Comparison of ENCODE assay signal across 1 cellular context in the genomic region with DNA sequence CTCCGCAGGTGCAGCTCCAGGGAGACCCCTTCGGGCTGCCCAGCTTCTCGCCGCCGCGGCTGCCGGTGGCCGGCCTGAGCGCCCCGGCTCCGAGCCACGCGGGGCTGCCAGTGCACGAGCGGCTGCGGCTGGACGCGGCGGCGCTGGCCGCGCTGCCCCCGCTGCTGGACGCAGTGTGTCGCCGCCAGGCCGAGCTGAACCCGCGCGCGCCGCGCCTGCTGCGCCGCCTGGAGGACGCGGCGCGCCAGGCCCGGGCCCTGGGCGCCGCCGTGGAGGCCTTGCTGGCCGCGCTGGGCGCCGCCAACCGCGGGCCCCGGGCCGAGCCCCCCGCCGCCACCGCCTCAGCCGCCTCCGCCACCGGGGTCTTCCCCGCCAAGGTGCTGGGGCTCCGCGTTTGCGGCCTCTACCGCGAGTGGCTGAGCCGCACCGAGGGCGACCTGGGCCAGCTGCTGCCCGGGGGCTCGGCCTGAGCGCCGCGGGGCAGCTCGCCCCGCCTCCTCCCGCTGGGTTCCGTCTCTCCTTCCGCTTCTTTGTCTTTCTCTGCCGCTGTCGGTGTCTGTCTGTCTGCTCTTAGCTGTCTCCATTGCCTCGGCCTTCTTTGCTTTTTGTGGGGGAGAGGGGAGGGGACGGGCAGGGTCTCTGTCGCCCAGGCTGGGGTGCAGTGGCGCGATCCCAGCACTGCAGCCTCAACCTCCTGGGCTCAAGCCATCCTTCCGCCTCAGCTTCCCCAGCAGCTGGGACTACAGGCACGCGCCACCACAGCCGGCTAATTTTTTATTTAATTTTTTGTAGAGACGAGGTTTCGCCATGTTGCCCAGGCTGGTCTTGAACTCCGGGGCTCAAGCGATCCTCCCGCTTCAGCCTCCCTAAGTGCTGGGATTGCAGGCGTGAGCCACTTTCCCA.
TF ChIP-seq lines count a peak whose summit lies in the region.

No MANE protein-coding gene starts in this region.

TF ChIP-seq in GM12878, 131 proteins besides CTCF, POLR2A, EP300 and RAD21 (continued from another document):
- TF ChIP-seq ZBTB4 (CRISPR knock-in tag; IDR thresholded peaks at IDR 0.05): no peak
- no peak for TF ChIP-seq SMAD1 (IDR thresholded peaks at IDR 0.05; ENCODE audit: low read depth, partially characterized antibody)
- no peak for TF ChIP-seq CHD2 (IDR thresholded peaks at IDR 0.05; ENCODE audit: borderline replicate concordance, low read depth, low read length)
- TF ChIP-seq GATAD2B (conservative IDR thresholded peaks at IDR 0.05; ENCODE audit: low read depth): peak; percentile 75
- TF ChIP-seq SPI1 (IDR thresholded peaks at IDR 0.05; ENCODE audit: borderline replicate concordance, insufficient read depth, low read depth, low read length): no peak
- peak; percentile 59; the same call in 1 of the 2 replicates for TF ChIP-seq HDGF (IDR thresholded peaks at IDR 0.05)
- TF ChIP-seq BMI1 (IDR thresholded peaks at IDR 0.05; ENCODE audit: borderline replicate concordance): no peak
- TF ChIP-seq ELK1 (IDR thresholded peaks at IDR 0.05; ENCODE audit: low read depth, low read length): no peak
- TF ChIP-seq SIN3A (IDR thresholded peaks at IDR 0.05; ENCODE audit: low read depth, low read length): peak; percentile 42; the same call in 1 of the 2 replicates
- TF ChIP-seq ZNF24 (IDR thresholded peaks at IDR 0.05): no peak
- peak; percentile 90 for TF ChIP-seq SMARCA5 (IDR thresholded peaks at IDR 0.05)
- TF ChIP-seq BHLHE40 (IDR thresholded peaks at IDR 0.05; ENCODE audit: borderline replicate concordance in 1 of 2, low read depth in 2 of 2, low read length in 1 of 2): peak; percentile 10 to 91; a peak in 2 of 4 replicates
- no peak for TF ChIP-seq NFYA (IDR thresholded peaks at IDR 0.05; ENCODE audit: borderline replicate concordance, low read depth, low read length)
- TF ChIP-seq SUPT20H (IDR thresholded peaks at IDR 0.05; ENCODE audit: borderline replicate concordance, control insufficient read depth, low read depth, low read length): no peak
- no peak for TF ChIP-seq TCF7 (IDR thresholded peaks at IDR 0.05; ENCODE audit: borderline replicate concordance)
- no peak; the same call in 1 of the 2 replicates for TF ChIP-seq RB1 (IDR thresholded peaks at IDR 0.05; ENCODE audit: borderline replicate concordance)
- TF ChIP-seq, protein P1, sequence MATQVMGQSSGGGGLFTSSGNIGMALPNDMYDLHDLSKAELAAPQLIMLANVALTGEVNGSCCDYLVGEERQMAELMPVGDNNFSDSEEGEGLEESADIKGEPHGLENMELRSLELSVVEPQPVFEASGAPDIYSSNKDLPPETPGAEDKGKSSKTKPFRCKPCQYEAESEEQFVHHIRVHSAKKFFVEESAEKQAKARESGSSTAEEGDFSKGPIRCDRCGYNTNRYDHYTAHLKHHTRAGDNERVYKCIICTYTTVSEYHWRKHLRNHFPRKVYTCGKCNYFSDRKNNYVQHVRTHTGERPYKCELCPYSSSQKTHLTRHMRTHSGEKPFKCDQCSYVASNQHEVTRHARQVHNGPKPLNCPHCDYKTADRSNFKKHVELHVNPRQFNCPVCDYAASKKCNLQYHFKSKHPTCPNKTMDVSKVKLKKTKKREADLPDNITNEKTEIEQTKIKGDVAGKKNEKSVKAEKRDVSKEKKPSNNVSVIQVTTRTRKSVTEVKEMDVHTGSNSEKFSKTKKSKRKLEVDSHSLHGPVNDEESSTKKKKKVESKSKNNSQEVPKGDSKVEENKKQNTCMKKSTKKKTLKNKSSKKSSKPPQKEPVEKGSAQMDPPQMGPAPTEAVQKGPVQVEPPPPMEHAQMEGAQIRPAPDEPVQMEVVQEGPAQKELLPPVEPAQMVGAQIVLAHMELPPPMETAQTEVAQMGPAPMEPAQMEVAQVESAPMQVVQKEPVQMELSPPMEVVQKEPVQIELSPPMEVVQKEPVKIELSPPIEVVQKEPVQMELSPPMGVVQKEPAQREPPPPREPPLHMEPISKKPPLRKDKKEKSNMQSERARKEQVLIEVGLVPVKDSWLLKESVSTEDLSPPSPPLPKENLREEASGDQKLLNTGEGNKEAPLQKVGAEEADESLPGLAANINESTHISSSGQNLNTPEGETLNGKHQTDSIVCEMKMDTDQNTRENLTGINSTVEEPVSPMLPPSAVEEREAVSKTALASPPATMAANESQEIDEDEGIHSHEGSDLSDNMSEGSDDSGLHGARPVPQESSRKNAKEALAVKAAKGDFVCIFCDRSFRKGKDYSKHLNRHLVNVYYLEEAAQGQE (IDR thresholded peaks at IDR 0.05; ENCODE audit: low read depth, low read length): no peak
- 0 out of 2 replicates have a peak, but pooled peaks have one; percentile 39 for TF ChIP-seq DPF2 (IDR thresholded peaks at IDR 0.05)
- no peak for TF ChIP-seq GABPA (IDR thresholded peaks at IDR 0.05; ENCODE audit: low read depth)
- no peak for TF ChIP-seq NBN (IDR thresholded peaks at IDR 0.05)
- TF ChIP-seq CBX3 (IDR thresholded peaks at IDR 0.05; ENCODE audit: borderline replicate concordance, low read depth): no peak
- no peak for TF ChIP-seq RCOR1 (conservative IDR thresholded peaks at IDR 0.05; ENCODE audit: low read depth, low read length)
- no peak for TF ChIP-seq BCL11A (IDR thresholded peaks at IDR 0.05; ENCODE audit: low read depth, low read length)
